Comparison of ENCODE assay signal across 1 cellular context in the genomic region with DNA sequence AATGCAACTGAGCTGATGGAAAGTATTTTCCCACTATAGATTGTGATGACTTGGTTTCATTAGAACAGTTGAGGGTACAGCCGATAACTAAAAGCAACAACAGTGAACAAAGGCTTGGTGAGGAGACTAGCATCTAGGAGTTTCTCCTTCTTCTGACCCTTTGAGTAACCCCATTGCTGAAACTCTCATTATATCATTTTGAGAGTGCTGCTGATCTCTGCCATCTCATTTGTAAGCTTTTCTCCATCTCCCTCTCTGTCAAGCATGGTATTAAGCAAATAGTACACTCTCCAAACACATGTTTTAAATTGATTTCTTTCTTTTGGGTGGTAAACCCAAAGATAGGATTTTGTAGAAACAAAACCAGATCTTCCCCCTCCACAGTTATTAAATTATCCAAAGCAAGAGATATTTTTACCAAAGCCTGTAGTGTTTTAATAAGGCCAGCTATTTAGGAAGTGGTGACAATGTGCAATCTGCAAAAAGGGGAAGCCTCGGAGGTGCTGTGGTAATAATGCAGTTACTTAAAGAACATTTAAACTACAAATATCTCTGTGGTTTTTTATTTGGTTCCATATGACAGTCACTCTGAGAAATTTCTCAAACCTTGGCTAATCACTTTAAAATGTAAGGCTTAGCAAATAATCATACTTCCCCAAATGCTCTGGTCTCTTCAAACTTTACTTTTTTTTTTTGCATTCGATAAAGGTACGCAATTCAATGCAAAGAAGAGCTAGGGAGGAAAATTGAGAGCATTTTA.
TF ChIP-seq lines count a peak whose summit lies in the region.

No MANE protein-coding gene starts in this region.

TF ChIP-seq in HepG2, 621 proteins besides CTCF, POLR2A, EP300 and RAD21:
- TF ChIP-seq, protein P1, sequence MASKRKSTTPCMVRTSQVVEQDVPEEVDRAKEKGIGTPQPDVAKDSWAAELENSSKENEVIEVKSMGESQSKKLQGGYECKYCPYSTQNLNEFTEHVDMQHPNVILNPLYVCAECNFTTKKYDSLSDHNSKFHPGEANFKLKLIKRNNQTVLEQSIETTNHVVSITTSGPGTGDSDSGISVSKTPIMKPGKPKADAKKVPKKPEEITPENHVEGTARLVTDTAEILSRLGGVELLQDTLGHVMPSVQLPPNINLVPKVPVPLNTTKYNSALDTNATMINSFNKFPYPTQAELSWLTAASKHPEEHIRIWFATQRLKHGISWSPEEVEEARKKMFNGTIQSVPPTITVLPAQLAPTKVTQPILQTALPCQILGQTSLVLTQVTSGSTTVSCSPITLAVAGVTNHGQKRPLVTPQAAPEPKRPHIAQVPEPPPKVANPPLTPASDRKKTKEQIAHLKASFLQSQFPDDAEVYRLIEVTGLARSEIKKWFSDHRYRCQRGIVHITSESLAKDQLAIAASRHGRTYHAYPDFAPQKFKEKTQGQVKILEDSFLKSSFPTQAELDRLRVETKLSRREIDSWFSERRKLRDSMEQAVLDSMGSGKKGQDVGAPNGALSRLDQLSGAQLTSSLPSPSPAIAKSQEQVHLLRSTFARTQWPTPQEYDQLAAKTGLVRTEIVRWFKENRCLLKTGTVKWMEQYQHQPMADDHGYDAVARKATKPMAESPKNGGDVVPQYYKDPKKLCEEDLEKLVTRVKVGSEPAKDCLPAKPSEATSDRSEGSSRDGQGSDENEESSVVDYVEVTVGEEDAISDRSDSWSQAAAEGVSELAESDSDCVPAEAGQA (IDR thresholded peaks at IDR 0.05; ENCODE audit: low read depth): no peak
- TF ChIP-seq, protein P1 (CRISPR knock-in tag; IDR thresholded peaks at IDR 0.05; ENCODE audit: borderline replicate concordance): no peak
- TF ChIP-seq, protein P2, sequence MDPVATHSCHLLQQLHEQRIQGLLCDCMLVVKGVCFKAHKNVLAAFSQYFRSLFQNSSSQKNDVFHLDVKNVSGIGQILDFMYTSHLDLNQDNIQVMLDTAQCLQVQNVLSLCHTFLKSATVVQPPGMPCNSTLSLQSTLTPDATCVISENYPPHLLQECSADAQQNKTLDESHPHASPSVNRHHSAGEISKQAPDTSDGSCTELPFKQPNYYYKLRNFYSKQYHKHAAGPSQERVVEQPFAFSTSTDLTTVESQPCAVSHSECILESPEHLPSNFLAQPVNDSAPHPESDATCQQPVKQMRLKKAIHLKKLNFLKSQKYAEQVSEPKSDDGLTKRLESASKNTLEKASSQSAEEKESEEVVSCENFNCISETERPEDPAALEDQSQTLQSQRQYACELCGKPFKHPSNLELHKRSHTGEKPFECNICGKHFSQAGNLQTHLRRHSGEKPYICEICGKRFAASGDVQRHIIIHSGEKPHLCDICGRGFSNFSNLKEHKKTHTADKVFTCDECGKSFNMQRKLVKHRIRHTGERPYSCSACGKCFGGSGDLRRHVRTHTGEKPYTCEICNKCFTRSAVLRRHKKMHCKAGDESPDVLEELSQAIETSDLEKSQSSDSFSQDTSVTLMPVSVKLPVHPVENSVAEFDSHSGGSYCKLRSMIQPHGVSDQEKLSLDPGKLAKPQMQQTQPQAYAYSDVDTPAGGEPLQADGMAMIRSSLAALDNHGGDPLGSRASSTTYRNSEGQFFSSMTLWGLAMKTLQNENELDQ (CRISPR knock-in tag; IDR thresholded peaks at IDR 0.05; ENCODE audit: borderline replicate concordance): no peak
- TF ChIP-seq CBFB (CRISPR knock-in tag; IDR thresholded peaks at IDR 0.05) (no peak), NR2F1 (CRISPR knock-in tag; IDR thresholded peaks at IDR 0.05) (no peak), ZNF749 (CRISPR knock-in tag; IDR thresholded peaks at IDR 0.05; ENCODE audit: borderline replicate concordance) (no peak), ZKSCAN8 (CRISPR knock-in tag; IDR thresholded peaks at IDR 0.05; ENCODE audit: borderline replicate concordance) (no peak), ZSCAN31 (CRISPR knock-in tag; IDR thresholded peaks at IDR 0.05; ENCODE audit: low read depth) (no peak), KDM5A (IDR thresholded peaks at IDR 0.05; ENCODE audit: borderline replicate concordance, low read length) (no peak), ZNF580 (CRISPR knock-in tag; IDR thresholded peaks at IDR 0.05; ENCODE audit: borderline replicate concordance, low read depth) (no peak), ADNP (CRISPR knock-in tag; IDR thresholded peaks at IDR 0.05) (no peak), KAT8 (CRISPR knock-in tag; IDR thresholded peaks at IDR 0.05) (no peak), BCL6 (CRISPR knock-in tag; IDR thresholded peaks at IDR 0.05) (no peak), RARA (CRISPR knock-in tag; IDR thresholded peaks at IDR 0.05) (no peak), RBAK (CRISPR knock-in tag; IDR thresholded peaks at IDR 0.05) (no peak)
- TF ChIP-seq, protein P3, sequence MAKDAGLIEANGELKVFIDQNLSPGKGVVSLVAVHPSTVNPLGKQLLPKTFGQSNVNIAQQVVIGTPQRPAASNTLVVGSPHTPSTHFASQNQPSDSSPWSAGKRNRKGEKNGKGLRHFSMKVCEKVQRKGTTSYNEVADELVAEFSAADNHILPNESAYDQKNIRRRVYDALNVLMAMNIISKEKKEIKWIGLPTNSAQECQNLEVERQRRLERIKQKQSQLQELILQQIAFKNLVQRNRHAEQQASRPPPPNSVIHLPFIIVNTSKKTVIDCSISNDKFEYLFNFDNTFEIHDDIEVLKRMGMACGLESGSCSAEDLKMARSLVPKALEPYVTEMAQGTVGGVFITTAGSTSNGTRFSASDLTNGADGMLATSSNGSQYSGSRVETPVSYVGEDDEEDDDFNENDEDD (CRISPR knock-in tag; IDR thresholded peaks at IDR 0.05; ENCODE audit: borderline replicate concordance): no peak
- TF ChIP-seq, protein P4, sequence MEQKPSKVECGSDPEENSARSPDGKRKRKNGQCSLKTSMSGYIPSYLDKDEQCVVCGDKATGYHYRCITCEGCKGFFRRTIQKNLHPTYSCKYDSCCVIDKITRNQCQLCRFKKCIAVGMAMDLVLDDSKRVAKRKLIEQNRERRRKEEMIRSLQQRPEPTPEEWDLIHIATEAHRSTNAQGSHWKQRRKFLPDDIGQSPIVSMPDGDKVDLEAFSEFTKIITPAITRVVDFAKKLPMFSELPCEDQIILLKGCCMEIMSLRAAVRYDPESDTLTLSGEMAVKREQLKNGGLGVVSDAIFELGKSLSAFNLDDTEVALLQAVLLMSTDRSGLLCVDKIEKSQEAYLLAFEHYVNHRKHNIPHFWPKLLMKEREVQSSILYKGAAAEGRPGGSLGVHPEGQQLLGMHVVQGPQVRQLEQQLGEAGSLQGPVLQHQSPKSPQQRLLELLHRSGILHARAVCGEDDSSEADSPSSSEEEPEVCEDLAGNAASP (CRISPR knock-in tag; IDR thresholded peaks at IDR 0.05; ENCODE audit: borderline replicate concordance): no peak
- TF ChIP-seq, protein P5, sequence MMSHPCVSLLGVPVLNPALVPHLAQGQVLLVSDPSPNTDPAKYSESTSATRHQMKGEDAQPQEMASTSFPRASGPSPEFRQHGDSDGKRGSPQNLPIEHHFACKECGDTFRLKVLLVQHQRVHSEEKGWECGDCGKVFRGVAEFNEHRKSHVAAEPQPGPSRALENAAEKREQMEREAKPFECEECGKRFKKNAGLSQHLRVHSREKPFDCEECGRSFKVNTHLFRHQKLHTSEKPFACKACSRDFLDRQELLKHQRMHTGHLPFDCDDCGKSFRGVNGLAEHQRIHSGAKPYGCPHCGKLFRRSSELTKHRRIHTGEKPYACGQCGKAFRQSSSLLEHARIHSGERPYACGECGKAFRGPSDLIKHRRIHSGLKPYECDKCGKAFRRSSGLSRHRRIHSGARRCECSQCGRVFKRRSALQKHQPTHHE (CRISPR knock-in tag; IDR thresholded peaks at IDR 0.05; ENCODE audit: borderline replicate concordance): no peak
